1 cellular context compared by ENCODE assay signal in genomic region chr20:7505835-7506221, GRCh38.
TF ChIP-seq lines count a peak whose summit lies in the region.

No MANE protein-coding gene starts in this region.

TF ChIP-seq in GM23338, 12 proteins besides CTCF, POLR2A, EP300 and RAD21 (continued from another document):
- TF ChIP-seq, protein P1, sequence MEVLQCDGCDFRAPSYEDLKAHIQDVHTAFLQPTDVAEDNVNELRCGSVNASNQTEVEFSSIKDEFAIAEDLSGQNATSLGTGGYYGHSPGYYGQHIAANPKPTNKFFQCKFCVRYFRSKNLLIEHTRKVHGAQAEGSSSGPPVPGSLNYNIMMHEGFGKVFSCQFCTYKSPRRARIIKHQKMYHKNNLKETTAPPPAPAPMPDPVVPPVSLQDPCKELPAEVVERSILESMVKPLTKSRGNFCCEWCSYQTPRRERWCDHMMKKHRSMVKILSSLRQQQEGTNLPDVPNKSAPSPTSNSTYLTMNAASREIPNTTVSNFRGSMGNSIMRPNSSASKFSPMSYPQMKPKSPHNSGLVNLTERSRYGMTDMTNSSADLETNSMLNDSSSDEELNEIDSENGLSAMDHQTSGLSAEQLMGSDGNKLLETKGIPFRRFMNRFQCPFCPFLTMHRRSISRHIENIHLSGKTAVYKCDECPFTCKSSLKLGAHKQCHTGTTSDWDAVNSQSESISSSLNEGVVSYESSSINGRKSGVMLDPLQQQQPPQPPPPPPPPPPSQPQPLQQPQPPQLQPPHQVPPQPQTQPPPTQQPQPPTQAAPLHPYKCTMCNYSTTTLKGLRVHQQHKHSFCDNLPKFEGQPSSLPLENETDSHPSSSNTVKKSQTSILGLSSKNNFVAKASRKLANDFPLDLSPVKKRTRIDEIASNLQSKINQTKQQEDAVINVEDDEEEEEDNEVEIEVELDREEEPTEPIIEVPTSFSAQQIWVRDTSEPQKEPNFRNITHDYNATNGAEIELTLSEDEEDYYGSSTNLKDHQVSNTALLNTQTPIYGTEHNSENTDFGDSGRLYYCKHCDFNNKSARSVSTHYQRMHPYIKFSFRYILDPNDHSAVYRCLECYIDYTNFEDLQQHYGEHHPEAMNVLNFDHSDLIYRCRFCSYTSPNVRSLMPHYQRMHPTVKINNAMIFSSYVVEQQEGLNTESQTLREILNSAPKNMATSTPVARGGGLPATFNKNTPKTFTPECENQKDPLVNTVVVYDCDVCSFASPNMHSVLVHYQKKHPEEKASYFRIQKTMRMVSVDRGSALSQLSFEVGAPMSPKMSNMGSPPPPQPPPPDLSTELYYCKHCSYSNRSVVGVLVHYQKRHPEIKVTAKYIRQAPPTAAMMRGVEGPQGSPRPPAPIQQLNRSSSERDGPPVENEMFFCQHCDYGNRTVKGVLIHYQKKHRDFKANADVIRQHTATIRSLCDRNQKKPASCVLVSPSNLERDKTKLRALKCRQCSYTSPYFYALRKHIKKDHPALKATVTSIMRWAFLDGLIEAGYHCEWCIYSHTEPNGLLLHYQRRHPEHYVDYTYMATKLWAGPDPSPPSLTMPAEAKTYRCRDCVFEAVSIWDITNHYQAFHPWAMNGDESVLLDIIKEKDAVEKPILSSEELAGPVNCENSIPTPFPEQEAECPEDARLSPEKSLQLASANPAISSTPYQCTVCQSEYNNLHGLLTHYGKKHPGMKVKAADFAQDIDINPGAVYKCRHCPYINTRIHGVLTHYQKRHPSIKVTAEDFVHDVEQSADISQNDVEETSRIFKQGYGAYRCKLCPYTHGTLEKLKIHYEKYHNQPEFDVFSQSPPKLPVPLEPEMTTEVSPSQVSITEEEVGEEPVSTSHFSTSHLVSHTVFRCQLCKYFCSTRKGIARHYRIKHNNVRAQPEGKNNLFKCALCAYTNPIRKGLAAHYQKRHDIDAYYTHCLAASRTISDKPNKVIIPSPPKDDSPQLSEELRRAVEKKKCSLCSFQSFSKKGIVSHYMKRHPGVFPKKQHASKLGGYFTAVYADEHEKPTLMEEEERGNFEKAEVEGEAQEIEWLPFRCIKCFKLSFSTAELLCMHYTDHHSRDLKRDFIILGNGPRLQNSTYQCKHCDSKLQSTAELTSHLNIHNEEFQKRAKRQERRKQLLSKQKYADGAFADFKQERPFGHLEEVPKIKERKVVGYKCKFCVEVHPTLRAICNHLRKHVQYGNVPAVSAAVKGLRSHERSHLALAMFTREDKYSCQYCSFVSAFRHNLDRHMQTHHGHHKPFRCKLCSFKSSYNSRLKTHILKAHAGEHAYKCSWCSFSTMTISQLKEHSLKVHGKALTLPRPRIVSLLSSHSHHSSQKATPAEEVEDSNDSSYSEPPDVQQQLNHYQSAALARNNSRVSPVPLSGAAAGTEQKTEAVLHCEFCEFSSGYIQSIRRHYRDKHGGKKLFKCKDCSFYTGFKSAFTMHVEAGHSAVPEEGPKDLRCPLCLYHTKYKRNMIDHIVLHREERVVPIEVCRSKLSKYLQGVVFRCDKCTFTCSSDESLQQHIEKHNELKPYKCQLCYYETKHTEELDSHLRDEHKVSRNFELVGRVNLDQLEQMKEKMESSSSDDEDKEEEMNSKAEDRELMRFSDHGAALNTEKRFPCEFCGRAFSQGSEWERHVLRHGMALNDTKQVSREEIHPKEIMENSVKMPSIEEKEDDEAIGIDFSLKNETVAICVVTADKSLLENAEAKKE (CRISPR knock-in tag; IDR thresholded peaks at IDR 0.05): no peak
- TF ChIP-seq POLR2AphosphoS5 (IDR thresholded peaks at IDR 0.05; ENCODE audit: low read depth) (no peak), CREB1 (CRISPR knock-in tag; IDR thresholded peaks at IDR 0.05; ENCODE audit: low read depth) (no peak), JUNB (IDR thresholded peaks at IDR 0.05; ENCODE audit: unreplicated experiment) (no peak)
TF ChIP-seq in GM23338: peak in this region for 0.
